ENCODE assay signal across 8 cellular contexts in genomic region chr17:75109047-75109406, GRCh38. TPM values are rescaled to one million over a fixed set of nuclear protein-coding genes. Genes with fewer than 3 reads are reported as not detected.
DNase-seq lines count a peak whose midpoint lies in the region; TF ChIP-seq lines count a peak whose summit lies in the region.

No MANE protein-coding gene starts in this region.

- no peak overlapping the region for H3K27ac Mint-ChIP-seq in MCF 10A (ENCODE audit: low read depth, unreplicated experiment)

- no peaks in the 10 kb centered on the region for H3K9me3 ChIP-seq in A673 (ENCODE audit: low read depth, low read length, poor library complexity, severe bottlenecking)
- H3K9me3 ChIP-seq in HUES48 (ENCODE audit: control insufficient read depth, insufficient read depth, low read length): no peaks in the 10 kb centered on the region
- H3K9me3 ChIP-seq in mucosa of rectum (ENCODE audit: control insufficient read depth in 2 of 2, low read length in 2 of 2): no peaks in the 10 kb centered on the region

- DNase-seq in A673 (ENCODE audit: low spot score) (no peak), MCF 10A (ENCODE audit: unreplicated experiment) (no peak), RKO (ENCODE audit: low spot score) (no peak), retina (no peak), ureter (ENCODE audit: low spot score) (no peak), D341Med (ENCODE audit: low spot score) (no peak)

- BruUV-seq in A673 (replicated peaks; lab: Mats Ljungman, UMichigan) (no TSS peak), MCF 10A (replicated peaks; lab: Mats Ljungman, UMichigan) (no TSS peak)

- H3K4me3 ChIP-seq in A673 (ENCODE audit: low read depth, low read length, poor library complexity, severe bottlenecking) (peak overlapping the region; percentile 74), HUES48 (ENCODE audit: low read depth, low read length) (peak overlapping the region; percentile 93), mucosa of rectum (ENCODE audit: low read length in 2 of 2) (peak overlapping the region; percentile 85 to 94)

- H3K4me3 Mint-ChIP-seq in MCF 10A (ENCODE audit: unreplicated experiment): peak overlapping the region; percentile 78

- H3K4me1 ChIP-seq in A673 (ENCODE audit: insufficient read depth, low read length, poor library complexity, severe bottlenecking): peaks cover 10% of the 10 kb centered on the region
- peaks cover 8% of the 10 kb centered on the region for H3K4me1 ChIP-seq in HUES48 (ENCODE audit: control insufficient read depth, insufficient read depth, low read length)
- peaks cover 12 to 17% of the 10 kb centered on the region in 2 donors for H3K4me1 ChIP-seq in mucosa of rectum (ENCODE audit: control insufficient read depth in 2 of 2, insufficient read depth in 2 of 2, low read length in 2 of 2)

- H3K9ac ChIP-seq in HUES48 (ENCODE audit: low read depth, low read length): 0 out of 2 replicates have a peak overlapping the region, but pooled peaks have one; percentile 51
- H3K9ac ChIP-seq in mucosa of rectum (ENCODE audit: low read depth in 1 of 2, low read length in 2 of 2): peak overlapping the region in 1 of 2 donors; percentile 89

- H3K36me3 ChIP-seq in A673 (ENCODE audit: insufficient read depth, low read length, poor library complexity, severe bottlenecking): no peaks in the 10 kb centered on the region
- no peaks in the 10 kb centered on the region for H3K36me3 ChIP-seq in HUES48 (ENCODE audit: control insufficient read depth, insufficient read depth, low read length)
- H3K36me3 ChIP-seq in mucosa of rectum (ENCODE audit: control insufficient read depth in 2 of 2, insufficient read depth in 2 of 2, low read length in 2 of 2): peaks cover 0 to 3% of the 10 kb centered on the region in 2 donors

- POLR2A ChIA-PET in A673 (lab: Charles Lee; ENCODE audit: low non-redundant PET): no interaction called here
- POLR2A ChIA-PET in MCF 10A (lab: Yijun Ruan, JAX): interaction anchor here (0.6 to 3.4 kb wide), 23 partner anchors 10 to 232 kb away, joined by 3 to 37 read pairs (median 6); partner anchors contain the start of genes JPT1, KCTD2, NUP85 and SLC16A5

- H3K27me3 ChIP-seq in A673 (replicated peaks; ENCODE audit: insufficient read depth, low read depth, low read length, poor library complexity) (no peaks in the 10 kb centered on the region), HUES48 (ENCODE audit: control insufficient read depth, insufficient read depth, low read length) (peaks cover 3% of the 10 kb centered on the region; the same call in 1 of the 2 replicates), mucosa of rectum (ENCODE audit: control insufficient read depth in 2 of 2, insufficient read depth in 2 of 2, low read length in 2 of 2) (no peaks in the 10 kb centered on the region)

- CTCF ChIA-PET in A673 (lab: Charles Lee) (interaction anchor here (0.9 kb wide), 1 partner anchor 132 kb away, joined by 3 read pairs; no protein-coding TSS in a partner anchor), MCF 10A (lab: Yijun Ruan, JAX) (interaction anchor here (0.6 to 1.4 kb wide), 2 partner anchors 22 to 172 kb away, joined by 3 read pairs; partner anchors contain the start of gene NT5C)

- H3K9me3 Mint-ChIP-seq in MCF 10A (ENCODE audit: unreplicated experiment): no peaks in the 10 kb centered on the region

- TF ChIP-seq CTCF in A673 (conservative IDR thresholded peaks at IDR 0.05; ENCODE audit: low read depth, low read length) (no peak), MCF 10A (IDR thresholded peaks at IDR 0.05; ENCODE audit: unreplicated experiment) (no peak)

- H3K36me3 Mint-ChIP-seq in MCF 10A (ENCODE audit: insufficient read depth, unreplicated experiment): peaks cover 9% of the 10 kb centered on the region

- H3K27ac ChIP-seq in A673 (ENCODE audit: low read depth, low read length, poor library complexity, severe bottlenecking) (no peak overlapping the region), HUES48 (ENCODE audit: low read depth, low read length) (no peak overlapping the region), mucosa of rectum (ENCODE audit: low read depth in 2 of 2, low read length in 2 of 2) (no peak overlapping the region)

- no peaks in the 10 kb centered on the region for H3K27me3 Mint-ChIP-seq in MCF 10A (ENCODE audit: insufficient read depth, unreplicated experiment)

- intact Hi-C loops in A673 (cut with micrococcal nuclease; ENCODE audit: unreplicated experiment) (no loop called here), MCF 10A (cut with micrococcal nuclease) (loop anchor here (2.0 kb wide), 1 partner anchor 148 kb away; no protein-coding TSS in a partner anchor)

- H3K4me1 Mint-ChIP-seq in MCF 10A (ENCODE audit: insufficient read depth, unreplicated experiment): peaks cover 7% of the 10 kb centered on the region

RNA-seq across cellular contexts. Expression of gene ARMC7, which starts 0.7 kb away (rescaled TPM):
- 11.8 and 12.3 TPM in 2 replicates for total RNA-seq in A673 (2021)
- 9.3 and 13.3 TPM in 2 replicates for total RNA-seq in MCF 10A (2022)
- total RNA-seq in ureter: 13.8 TPM

RNA-seq across cellular contexts. Expression of gene SLC16A5, which starts 21.3 kb away (rescaled TPM):
- total RNA-seq in A673 (2021) (0.80 and 3.1 TPM in 2 replicates), MCF 10A (2022) (26.0 and 33.1 TPM in 2 replicates), ureter (77.7 TPM)

RNA-seq across cellular contexts. Expression of gene NT5C, which starts 22.5 kb away (rescaled TPM):
- total RNA-seq in A673 (2021): 43.3 and 50.0 TPM in 2 replicates
- total RNA-seq in MCF 10A (2022): 105 and 113 TPM in 2 replicates
- 81.6 TPM for total RNA-seq in ureter

RNA-seq across cellular contexts. Expression of gene JPT1, which starts 45.3 kb away (rescaled TPM):
- total RNA-seq in A673 (2021) (493 and 526 TPM in 2 replicates), MCF 10A (2022) (342 and 360 TPM in 2 replicates), ureter (93.9 TPM)
